Comparison of ENCODE assay signal across 41 cellular contexts in genomic region chr3:32172420-32172819, GRCh38.
"Had no signal": no experiment of that assay in that cellular context is flagged by ENCODE, and none has a peak within 500 bp of the region (broad histone marks: within the 10 kb centered on the region; RNA-seq: fewer than 3 reads in every experiment).

No MANE protein-coding gene starts in this region.

- DNase-seq: activated effector memory CD4-positive, alpha-beta T cell treated with anti-CD3 and anti-CD28 coated beads, Interleukin-2, amount 50 U/mL, for 16 hours; activated effector memory CD4-positive, alpha-beta T cell treated with Interleukin-2 at 50 U/mL for 16 hours; activated gamma-delta T cell; activated gamma-delta T cell treated with Interleukin-2 at 50 U/mL for 16 hours; activated naive CD4-positive, alpha-beta T cell; activated naive CD4-positive, alpha-beta T cell treated with anti-CD3 and anti-CD28 coated beads for 36 hours; activated naive CD4-positive, alpha-beta T cell treated with anti-CD3 and anti-CD28 coated beads, Interleukin-2, amount 10 ng/mL, durations not matched to agents 7 days and 5 days; activated naive CD4-positive, alpha-beta T cell treated with anti-CD3 and anti-CD28 coated beads, Interleukin-2, amount 50 U/mL, for 16 hours; activated naive CD4-positive, alpha-beta T cell treated with Interleukin-2 at 50 U/mL for 16 hours; activated naive CD8-positive, alpha-beta T cell treated with anti-CD3 and anti-CD28 coated beads for 36 hours; activated naive CD8-positive, alpha-beta T cell treated with anti-CD3 and anti-CD28 coated beads, Interleukin-2, amount 10 ng/mL, durations not matched to agents 7 days and 5 days; activated naive CD8-positive, alpha-beta T cell treated with anti-CD3 and anti-CD28 coated beads, Interleukin-2, amount 50 U/mL, for 24 hours; activated T-cell treated with anti-CD3 and anti-CD28 coated beads for 4 hours; activated T-cell treated with anti-CD3 and anti-CD28 coated beads, Interleukin-2, amount 50 U/mL, for 1 hour; activated T-cell treated with anti-CD3 and anti-CD28 coated beads, Interleukin-2, amount 50 U/mL, for 24 hours; activated T-cell treated with anti-CD3 and anti-CD28 coated beads, Interleukin-2, amount 50 U/mL, for 4 hours; activated T-cell treated with anti-CD3 and anti-CD28 coated beads, Interleukin-2, amount 50 U/mL, for 48 hours; activated T-cell treated with anti-CD3 and anti-CD28 coated beads, Interleukin-2, amount 50 U/mL, for 72 hours; adrenal gland; amniotic stem cell; amygdala; anterior cingulate cortex; aorta; body of pancreas; brain microvascular endothelial cell; caudate nucleus; central memory CD4-positive, alpha-beta T cell; cerebellar nuclear complex had no signal

- FAIRE-seq: astrocyte, bronchial epithelial cell had no signal

- H3K4me3 Mint-ChIP-seq: activated naive CD4-positive, alpha-beta T cell treated with anti-CD3 and anti-CD28 coated beads for 36 hours; activated naive CD4-positive, alpha-beta T cell treated with anti-CD3 and anti-CD28 coated beads, Interleukin-2, amount 10 ng/mL, durations not matched to agents 7 days and 5 days; activated naive CD4-positive, alpha-beta T cell treated with anti-CD3 and anti-CD28 coated beads, Interleukin-2, amount 50 U/mL, for 24 hours; activated naive CD8-positive, alpha-beta T cell; activated naive CD8-positive, alpha-beta T cell treated with anti-CD3 and anti-CD28 coated beads for 36 hours; activated naive CD8-positive, alpha-beta T cell treated with anti-CD3 and anti-CD28 coated beads, Interleukin-2, amount 10 ng/mL, durations not matched to agents 7 days and 5 days; activated naive CD8-positive, alpha-beta T cell treated with anti-CD3 and anti-CD28 coated beads, Interleukin-2, amount 50 U/mL, for 24 hours; activated T-cell treated with anti-CD3 and anti-CD28 coated beads, Interleukin-2, amount 50 U/mL, for 24 hours; activated T-cell treated with anti-CD3 and anti-CD28 coated beads, Interleukin-2, amount 50 U/mL, for 4 hours; activated T-cell treated with anti-CD3 and anti-CD28 coated beads, Interleukin-2, amount 50 U/mL, for 72 hours; activated T-helper 1 cell treated with anti-CD3 and anti-CD28 coated beads, Interleukin-12 subunit alpha, Interleukin-12 subunit beta, Interleukin-2, Interleukin-4 antibody, amounts not matched to agents 30 ng/mL and 10 ng/mL and 1 ng/mL, durations not matched to agents 14 hours and 24 hours and 36 hours; activated T-helper 17 cell treated with anti-CD3 and anti-CD28 coated beads, Interleukin-2, amount 50 U/mL, for 72 hours; brain; central memory CD8-positive, alpha-beta T cell had no signal

- H3K36me3 ChIP-seq: brain microvascular endothelial cell, breast epithelium, cardiac muscle cell had no signal

- ATAC-seq: activated naive CD4-positive, alpha-beta T cell treated with anti-CD3 and anti-CD28 coated beads, Interleukin-2, amount 50 U/mL, for 72 hours; activated naive CD8-positive, alpha-beta T cell treated with anti-CD3 and anti-CD28 coated beads, Interleukin-2, amount 50 U/mL, for 24 hours; activated T-cell treated with anti-CD3 and anti-CD28 coated beads, Interleukin-2, amount 50 U/mL, for 4 hours; activated T-cell treated with anti-CD3 and anti-CD28 coated beads, Interleukin-2, amount 50 U/mL, for 72 hours; activated T-helper 17 cell treated with anti-CD3 and anti-CD28 coated beads, Interleukin-2, amount 50 U/mL, for 72 hours; body of pancreas had no signal

- H3K9me3 ChIP-seq: body of pancreas had no signal

- H3K27ac ChIP-seq: adrenal gland, ascending aorta, body of pancreas, brain microvascular endothelial cell, breast epithelium, cardiac muscle cell had no signal

- H3K27me3 ChIP-seq: adrenal gland, ascending aorta, body of pancreas, brain microvascular endothelial cell, breast epithelium, cardiac muscle cell had no signal

- H3K27me3 Mint-ChIP-seq: activated naive CD4-positive, alpha-beta T cell treated with anti-CD3 and anti-CD28 coated beads, Interleukin-2, amount 50 U/mL, for 24 hours; activated naive CD8-positive, alpha-beta T cell; activated naive CD8-positive, alpha-beta T cell treated with anti-CD3 and anti-CD28 coated beads, Interleukin-2, amount 50 U/mL, for 24 hours; activated T-cell treated with anti-CD3 and anti-CD28 coated beads, Interleukin-2, amount 50 U/mL, for 24 hours; activated T-helper 17 cell treated with anti-CD3 and anti-CD28 coated beads, Interleukin-2, amount 50 U/mL, for 72 hours; central memory CD8-positive, alpha-beta T cell had no signal

- H3K4me1 ChIP-seq: adrenal gland, ascending aorta, breast epithelium had no signal

- H3K27ac Mint-ChIP-seq: activated naive CD4-positive, alpha-beta T cell treated with anti-CD3 and anti-CD28 coated beads for 36 hours; activated naive CD4-positive, alpha-beta T cell treated with anti-CD3 and anti-CD28 coated beads, Interleukin-2, amount 10 ng/mL, durations not matched to agents 7 days and 5 days; activated naive CD4-positive, alpha-beta T cell treated with anti-CD3 and anti-CD28 coated beads, Interleukin-2, amount 50 U/mL, for 24 hours; activated naive CD8-positive, alpha-beta T cell; activated naive CD8-positive, alpha-beta T cell treated with anti-CD3 and anti-CD28 coated beads for 36 hours; activated naive CD8-positive, alpha-beta T cell treated with anti-CD3 and anti-CD28 coated beads, Interleukin-2, amount 10 ng/mL, durations not matched to agents 7 days and 5 days; activated naive CD8-positive, alpha-beta T cell treated with anti-CD3 and anti-CD28 coated beads, Interleukin-2, amount 50 U/mL, for 24 hours; activated T-cell treated with anti-CD3 and anti-CD28 coated beads, Interleukin-2, amount 50 U/mL, for 24 hours; activated T-cell treated with anti-CD3 and anti-CD28 coated beads, Interleukin-2, amount 50 U/mL, for 72 hours; activated T-helper 1 cell treated with anti-CD3 and anti-CD28 coated beads, Interleukin-12 subunit alpha, Interleukin-12 subunit beta, Interleukin-2, Interleukin-4 antibody, amounts not matched to agents 30 ng/mL and 10 ng/mL and 1 ng/mL, durations not matched to agents 14 hours and 24 hours and 36 hours; activated T-helper 17 cell treated with anti-CD3 and anti-CD28 coated beads, Interleukin-2, amount 50 U/mL, for 72 hours; activated T-helper 2 cell treated with anti-CD3 and anti-CD28 coated beads, Interferon-gamma antibody, Interleukin-2, Interleukin-4, amounts not matched to agents 10 μg/mL and 5 μg/mL and 100 μg/mL, durations not matched to agents 14 hours and 24 hours and 36 hours; brain had no signal

- H3K4me1 Mint-ChIP-seq: brain had no signal

- H3K4me3 ChIP-seq: adrenal gland, ascending aorta, body of pancreas, breast epithelium, cardiac muscle cell had no signal
